Comparison of ENCODE assay signal across 2 cellular contexts in genomic region chr6:121448528-121448927, GRCh38. TPM values are rescaled to one million over a fixed set of nuclear protein-coding genes. Genes with fewer than 3 reads are reported as not detected.
"Had no signal": no experiment of that assay in that cellular context is flagged by ENCODE, and none has a peak within 500 bp of the region (broad histone marks: within the 10 kb centered on the region; RNA-seq: fewer than 3 reads in every experiment).

No MANE protein-coding gene starts in this region.

RNA-seq across cellular contexts. Expression of gene GJA1, which starts 13.1 kb away (rescaled TPM):
- total RNA-seq: activated CD4-positive, alpha-beta memory T cell treated with anti-CD3 and anti-CD28 coated beads, Interleukin-2, amount 10 ng/mL, durations not matched to agents 7 days and 5 days; activated CD8-positive, alpha-beta memory T cell treated with anti-CD3 and anti-CD28 coated beads, Interleukin-2, amount 10 ng/mL, durations not matched to agents 7 days and 5 days had no signal
